ENCODE assay signal across 23 cellular contexts in genomic region chr5:12413585-12413984, GRCh38.
"Had no signal": no experiment of that assay in that cellular context is flagged by ENCODE, and none has a peak within 500 bp of the region (broad histone marks: within the 10 kb centered on the region; RNA-seq: fewer than 3 reads in every experiment).

No MANE protein-coding gene starts in this region.

- DNase-seq: activated CD4-positive, alpha-beta T cell treated with anti-CD3 and anti-CD28 coated beads, Interleukin-2, amount 50 U/mL, for 1 hour; activated CD4-positive, CD25-positive, alpha-beta regulatory T cell treated with anti-CD3 and anti-CD28 coated beads, Interleukin-2, amount 50 U/mL, for 72 hours; activated CD8-positive, alpha-beta memory T cell treated with anti-CD3 and anti-CD28 coated beads for 24 hours; activated CD8-positive, alpha-beta memory T cell treated with anti-CD3 and anti-CD28 coated beads, Interleukin-2, amount 50 U/mL, for 48 hours; activated effector memory CD4-positive, alpha-beta T cell treated with Interleukin-2 at 50 U/mL for 16 hours; activated naive CD4-positive, alpha-beta T cell treated with anti-CD3 and anti-CD28 coated beads, Interleukin-2, amount 50 U/mL, for 16 hours; activated T-cell treated with anti-CD3 and anti-CD28 coated beads, Interleukin-2, amount 50 U/mL, for 48 hours; aorta; foreskin keratinocyte; hippocampal formation; islet precursor cell; left colon; occipital lobe; posterior cingulate gyrus; retina; spleen; stimulated activated CD4-positive, alpha-beta T cell treated with anti-CD3 and anti-CD28 coated beads, Interleukin-4, amount 100 ng/mL, for 4 hours; upper lobe of right lung had no signal

- H3K4me3 ChIP-seq: breast epithelium, coronary artery, lung, spleen, thoracic aorta, upper lobe of right lung had no signal

- H3K9me3 ChIP-seq: breast epithelium, thoracic aorta, upper lobe of right lung had no signal

- ATAC-seq: foreskin keratinocyte; left colon; stimulated activated memory B cell treated with anti-CD40 and anti-IgM and Interleukin-4, amounts not matched to agents 10 μg/mL and 1 μg/mL and 100 μg/mL, for 72 hours; upper lobe of right lung had no signal

- H3K27me3 ChIP-seq: breast epithelium, foreskin keratinocyte, spleen, upper lobe of right lung had no signal

- H3K4me1 ChIP-seq: breast epithelium, foreskin keratinocyte, spleen, upper lobe of right lung had no signal

- H3K27ac ChIP-seq: breast epithelium, coronary artery, foreskin keratinocyte, spleen, thoracic aorta, upper lobe of right lung had no signal

- H3K36me3 ChIP-seq: breast epithelium, spleen, thoracic aorta, upper lobe of right lung had no signal
